ENCODE assay signal across 15 cellular contexts in the genomic region with DNA sequence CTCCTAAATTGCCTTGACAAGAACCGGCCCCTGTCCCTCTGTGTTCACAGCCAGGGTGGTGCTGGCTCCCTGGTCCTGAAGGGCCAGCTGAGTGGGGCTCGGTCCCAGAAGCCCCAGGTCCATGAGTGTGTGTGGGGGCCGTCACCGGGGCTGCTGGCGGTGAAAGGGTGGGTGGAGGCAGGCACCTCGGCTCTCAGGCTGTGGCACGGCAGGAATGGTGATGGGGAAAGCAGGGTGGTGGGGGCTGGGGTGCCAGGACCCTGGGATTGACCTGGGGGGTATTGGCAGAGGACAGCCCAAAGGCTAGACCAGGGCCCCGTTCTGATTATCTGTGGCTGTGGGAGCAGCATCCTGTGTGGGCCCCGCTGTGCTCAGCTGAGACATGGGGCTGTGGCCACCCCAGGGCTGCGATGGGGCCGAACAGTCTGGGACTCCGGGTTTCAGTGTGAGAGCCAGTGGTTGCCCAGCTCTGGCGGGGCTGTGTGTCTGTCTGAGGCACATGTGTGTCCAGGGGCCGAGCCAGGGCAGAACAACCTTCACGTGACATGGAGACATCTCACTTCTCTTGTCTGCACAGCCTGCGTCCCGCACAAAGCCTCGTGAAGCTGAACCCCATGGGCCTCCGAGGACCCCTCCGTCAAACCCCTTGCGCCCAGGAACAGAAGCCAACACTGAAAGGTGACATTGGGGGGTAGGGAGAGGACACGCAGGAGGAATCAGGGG.
"Had no signal": no experiment of that assay in that cellular context is flagged by ENCODE, and none has a peak within 500 bp of the region (broad histone marks: within the 10 kb centered on the region; RNA-seq: fewer than 3 reads in every experiment).

No MANE protein-coding gene starts in this region.

- H3K36me3 ChIP-seq: cardiac muscle cell, uterus had no signal

- H3K4me1 ChIP-seq: lower lobe of right lung had no signal

- H3K9me3 Mint-ChIP-seq: activated B cell treated with CpG ODN at 0.5 μM for 24 hours; activated T-cell treated with anti-CD3 and anti-CD28 coated beads, Interleukin-2, amount 50 U/mL, for 72 hours; effector memory CD8-positive, alpha-beta T cell; naive B cell; stimulated activated naive CD8-positive, alpha-beta T cell treated with anti-CD3 and anti-CD28 coated beads, Interleukin-15, Interleukin-2, amounts not matched to agents 100 ng/mL and 50 ng/mL, for 24 hours; T-helper 1 cell treated with Interleukin-12 subunit alpha and Interleukin-12 subunit beta and Interleukin-4 antibody, amounts not matched to agents 30 μg/mL and 1 μg/mL, for 36 hours had no signal

- DNase-seq: activated B cell treated with CpG ODN at 0.5 μM for 24 hours; activated naive CD4-positive, alpha-beta T cell; activated T-cell treated with anti-CD3 and anti-CD28 coated beads, Interleukin-2, amount 50 U/mL, for 72 hours; effector memory CD8-positive, alpha-beta T cell; hypothalamus; lower lobe of right lung; midbrain; naive B cell; testis; uterus had no signal

- H3K27ac Mint-ChIP-seq: activated B cell treated with CpG ODN at 0.5 μM for 24 hours; activated T-cell treated with anti-CD3 and anti-CD28 coated beads, Interleukin-2, amount 50 U/mL, for 72 hours; stimulated activated naive CD8-positive, alpha-beta T cell treated with anti-CD3 and anti-CD28 coated beads, Interleukin-15, Interleukin-2, amounts not matched to agents 100 ng/mL and 50 ng/mL, for 24 hours; T-helper 1 cell treated with Interleukin-12 subunit alpha and Interleukin-12 subunit beta and Interleukin-4 antibody, amounts not matched to agents 30 μg/mL and 1 μg/mL, for 36 hours had no signal

- H3K27me3 Mint-ChIP-seq: activated B cell treated with CpG ODN at 0.5 μM for 24 hours; effector memory CD8-positive, alpha-beta T cell; naive B cell; stimulated activated naive CD8-positive, alpha-beta T cell treated with anti-CD3 and anti-CD28 coated beads, Interleukin-15, Interleukin-2, amounts not matched to agents 100 ng/mL and 50 ng/mL, for 24 hours had no signal

- ATAC-seq: activated T-cell treated with anti-CD3 and anti-CD28 coated beads, Interleukin-2, amount 50 U/mL, for 72 hours; effector memory CD8-positive, alpha-beta T cell; sciatic nerve had no signal

- H3K9me3 ChIP-seq: lower lobe of right lung, testis, uterus had no signal

- H3K4me3 Mint-ChIP-seq: activated B cell treated with CpG ODN at 0.5 μM for 24 hours; activated T-cell treated with anti-CD3 and anti-CD28 coated beads, Interleukin-2, amount 50 U/mL, for 72 hours; effector memory CD8-positive, alpha-beta T cell; stimulated activated naive CD8-positive, alpha-beta T cell treated with anti-CD3 and anti-CD28 coated beads, Interleukin-15, Interleukin-2, amounts not matched to agents 100 ng/mL and 50 ng/mL, for 24 hours; T-helper 1 cell treated with Interleukin-12 subunit alpha and Interleukin-12 subunit beta and Interleukin-4 antibody, amounts not matched to agents 30 μg/mL and 1 μg/mL, for 36 hours had no signal

- H3K27me3 ChIP-seq: cardiac muscle cell, testis, uterus had no signal

- H3K4me3 ChIP-seq: cardiac muscle cell, lower lobe of right lung, testis, uterus had no signal

- H3K27ac ChIP-seq: cardiac muscle cell, epithelial cell of prostate, lower lobe of right lung, testis, uterus had no signal

- H3K36me3 Mint-ChIP-seq: naive B cell had no signal
